Comparison of ENCODE assay signal across 2 cellular contexts in the genomic region with DNA sequence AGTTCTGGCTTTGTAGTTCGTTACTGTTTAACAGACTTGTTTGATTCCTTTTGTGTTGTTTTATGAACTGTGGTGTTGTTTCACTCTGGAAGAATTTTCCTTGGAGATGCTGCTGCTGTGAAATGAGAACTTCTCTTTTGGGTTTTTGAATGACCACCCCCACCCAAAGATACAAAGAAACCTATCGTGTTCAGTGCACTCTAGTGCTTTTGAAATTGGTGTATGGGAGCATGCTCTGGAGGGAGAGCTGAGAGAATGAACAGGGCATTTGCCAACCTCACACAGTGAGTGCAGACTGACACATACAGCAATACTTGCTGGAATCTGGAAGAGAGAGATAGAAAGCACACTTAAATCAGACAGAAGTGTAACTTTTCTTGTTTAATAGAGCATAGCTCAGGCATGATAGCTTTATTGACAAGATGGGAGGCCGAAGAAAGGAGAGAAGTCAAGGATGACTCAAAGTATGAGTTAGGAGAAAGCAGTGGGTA.
TF ChIP-seq lines count a peak whose summit lies in the region.

No MANE protein-coding gene starts in this region.

TF ChIP-seq in GM23338, 12 proteins besides CTCF, POLR2A, EP300 and RAD21 (continued from another document):
- TF ChIP-seq, protein P1, sequence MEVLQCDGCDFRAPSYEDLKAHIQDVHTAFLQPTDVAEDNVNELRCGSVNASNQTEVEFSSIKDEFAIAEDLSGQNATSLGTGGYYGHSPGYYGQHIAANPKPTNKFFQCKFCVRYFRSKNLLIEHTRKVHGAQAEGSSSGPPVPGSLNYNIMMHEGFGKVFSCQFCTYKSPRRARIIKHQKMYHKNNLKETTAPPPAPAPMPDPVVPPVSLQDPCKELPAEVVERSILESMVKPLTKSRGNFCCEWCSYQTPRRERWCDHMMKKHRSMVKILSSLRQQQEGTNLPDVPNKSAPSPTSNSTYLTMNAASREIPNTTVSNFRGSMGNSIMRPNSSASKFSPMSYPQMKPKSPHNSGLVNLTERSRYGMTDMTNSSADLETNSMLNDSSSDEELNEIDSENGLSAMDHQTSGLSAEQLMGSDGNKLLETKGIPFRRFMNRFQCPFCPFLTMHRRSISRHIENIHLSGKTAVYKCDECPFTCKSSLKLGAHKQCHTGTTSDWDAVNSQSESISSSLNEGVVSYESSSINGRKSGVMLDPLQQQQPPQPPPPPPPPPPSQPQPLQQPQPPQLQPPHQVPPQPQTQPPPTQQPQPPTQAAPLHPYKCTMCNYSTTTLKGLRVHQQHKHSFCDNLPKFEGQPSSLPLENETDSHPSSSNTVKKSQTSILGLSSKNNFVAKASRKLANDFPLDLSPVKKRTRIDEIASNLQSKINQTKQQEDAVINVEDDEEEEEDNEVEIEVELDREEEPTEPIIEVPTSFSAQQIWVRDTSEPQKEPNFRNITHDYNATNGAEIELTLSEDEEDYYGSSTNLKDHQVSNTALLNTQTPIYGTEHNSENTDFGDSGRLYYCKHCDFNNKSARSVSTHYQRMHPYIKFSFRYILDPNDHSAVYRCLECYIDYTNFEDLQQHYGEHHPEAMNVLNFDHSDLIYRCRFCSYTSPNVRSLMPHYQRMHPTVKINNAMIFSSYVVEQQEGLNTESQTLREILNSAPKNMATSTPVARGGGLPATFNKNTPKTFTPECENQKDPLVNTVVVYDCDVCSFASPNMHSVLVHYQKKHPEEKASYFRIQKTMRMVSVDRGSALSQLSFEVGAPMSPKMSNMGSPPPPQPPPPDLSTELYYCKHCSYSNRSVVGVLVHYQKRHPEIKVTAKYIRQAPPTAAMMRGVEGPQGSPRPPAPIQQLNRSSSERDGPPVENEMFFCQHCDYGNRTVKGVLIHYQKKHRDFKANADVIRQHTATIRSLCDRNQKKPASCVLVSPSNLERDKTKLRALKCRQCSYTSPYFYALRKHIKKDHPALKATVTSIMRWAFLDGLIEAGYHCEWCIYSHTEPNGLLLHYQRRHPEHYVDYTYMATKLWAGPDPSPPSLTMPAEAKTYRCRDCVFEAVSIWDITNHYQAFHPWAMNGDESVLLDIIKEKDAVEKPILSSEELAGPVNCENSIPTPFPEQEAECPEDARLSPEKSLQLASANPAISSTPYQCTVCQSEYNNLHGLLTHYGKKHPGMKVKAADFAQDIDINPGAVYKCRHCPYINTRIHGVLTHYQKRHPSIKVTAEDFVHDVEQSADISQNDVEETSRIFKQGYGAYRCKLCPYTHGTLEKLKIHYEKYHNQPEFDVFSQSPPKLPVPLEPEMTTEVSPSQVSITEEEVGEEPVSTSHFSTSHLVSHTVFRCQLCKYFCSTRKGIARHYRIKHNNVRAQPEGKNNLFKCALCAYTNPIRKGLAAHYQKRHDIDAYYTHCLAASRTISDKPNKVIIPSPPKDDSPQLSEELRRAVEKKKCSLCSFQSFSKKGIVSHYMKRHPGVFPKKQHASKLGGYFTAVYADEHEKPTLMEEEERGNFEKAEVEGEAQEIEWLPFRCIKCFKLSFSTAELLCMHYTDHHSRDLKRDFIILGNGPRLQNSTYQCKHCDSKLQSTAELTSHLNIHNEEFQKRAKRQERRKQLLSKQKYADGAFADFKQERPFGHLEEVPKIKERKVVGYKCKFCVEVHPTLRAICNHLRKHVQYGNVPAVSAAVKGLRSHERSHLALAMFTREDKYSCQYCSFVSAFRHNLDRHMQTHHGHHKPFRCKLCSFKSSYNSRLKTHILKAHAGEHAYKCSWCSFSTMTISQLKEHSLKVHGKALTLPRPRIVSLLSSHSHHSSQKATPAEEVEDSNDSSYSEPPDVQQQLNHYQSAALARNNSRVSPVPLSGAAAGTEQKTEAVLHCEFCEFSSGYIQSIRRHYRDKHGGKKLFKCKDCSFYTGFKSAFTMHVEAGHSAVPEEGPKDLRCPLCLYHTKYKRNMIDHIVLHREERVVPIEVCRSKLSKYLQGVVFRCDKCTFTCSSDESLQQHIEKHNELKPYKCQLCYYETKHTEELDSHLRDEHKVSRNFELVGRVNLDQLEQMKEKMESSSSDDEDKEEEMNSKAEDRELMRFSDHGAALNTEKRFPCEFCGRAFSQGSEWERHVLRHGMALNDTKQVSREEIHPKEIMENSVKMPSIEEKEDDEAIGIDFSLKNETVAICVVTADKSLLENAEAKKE (CRISPR knock-in tag; IDR thresholded peaks at IDR 0.05) = no peak
- TF ChIP-seq JUNB (IDR thresholded peaks at IDR 0.05; ENCODE audit: unreplicated experiment) (no peak), ZNF331 (CRISPR knock-in tag; IDR thresholded peaks at IDR 0.05; ENCODE audit: low read depth) (no peak), STAT1 (IDR thresholded peaks at IDR 0.05; ENCODE audit: unreplicated experiment) (no peak)
- TF ChIP-seq, protein P2, sequence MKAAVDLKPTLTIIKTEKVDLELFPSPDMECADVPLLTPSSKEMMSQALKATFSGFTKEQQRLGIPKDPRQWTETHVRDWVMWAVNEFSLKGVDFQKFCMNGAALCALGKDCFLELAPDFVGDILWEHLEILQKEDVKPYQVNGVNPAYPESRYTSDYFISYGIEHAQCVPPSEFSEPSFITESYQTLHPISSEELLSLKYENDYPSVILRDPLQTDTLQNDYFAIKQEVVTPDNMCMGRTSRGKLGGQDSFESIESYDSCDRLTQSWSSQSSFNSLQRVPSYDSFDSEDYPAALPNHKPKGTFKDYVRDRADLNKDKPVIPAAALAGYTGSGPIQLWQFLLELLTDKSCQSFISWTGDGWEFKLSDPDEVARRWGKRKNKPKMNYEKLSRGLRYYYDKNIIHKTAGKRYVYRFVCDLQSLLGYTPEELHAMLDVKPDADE (IDR thresholded peaks at IDR 0.05) = no peak
- TF ChIP-seq, protein P3, sequence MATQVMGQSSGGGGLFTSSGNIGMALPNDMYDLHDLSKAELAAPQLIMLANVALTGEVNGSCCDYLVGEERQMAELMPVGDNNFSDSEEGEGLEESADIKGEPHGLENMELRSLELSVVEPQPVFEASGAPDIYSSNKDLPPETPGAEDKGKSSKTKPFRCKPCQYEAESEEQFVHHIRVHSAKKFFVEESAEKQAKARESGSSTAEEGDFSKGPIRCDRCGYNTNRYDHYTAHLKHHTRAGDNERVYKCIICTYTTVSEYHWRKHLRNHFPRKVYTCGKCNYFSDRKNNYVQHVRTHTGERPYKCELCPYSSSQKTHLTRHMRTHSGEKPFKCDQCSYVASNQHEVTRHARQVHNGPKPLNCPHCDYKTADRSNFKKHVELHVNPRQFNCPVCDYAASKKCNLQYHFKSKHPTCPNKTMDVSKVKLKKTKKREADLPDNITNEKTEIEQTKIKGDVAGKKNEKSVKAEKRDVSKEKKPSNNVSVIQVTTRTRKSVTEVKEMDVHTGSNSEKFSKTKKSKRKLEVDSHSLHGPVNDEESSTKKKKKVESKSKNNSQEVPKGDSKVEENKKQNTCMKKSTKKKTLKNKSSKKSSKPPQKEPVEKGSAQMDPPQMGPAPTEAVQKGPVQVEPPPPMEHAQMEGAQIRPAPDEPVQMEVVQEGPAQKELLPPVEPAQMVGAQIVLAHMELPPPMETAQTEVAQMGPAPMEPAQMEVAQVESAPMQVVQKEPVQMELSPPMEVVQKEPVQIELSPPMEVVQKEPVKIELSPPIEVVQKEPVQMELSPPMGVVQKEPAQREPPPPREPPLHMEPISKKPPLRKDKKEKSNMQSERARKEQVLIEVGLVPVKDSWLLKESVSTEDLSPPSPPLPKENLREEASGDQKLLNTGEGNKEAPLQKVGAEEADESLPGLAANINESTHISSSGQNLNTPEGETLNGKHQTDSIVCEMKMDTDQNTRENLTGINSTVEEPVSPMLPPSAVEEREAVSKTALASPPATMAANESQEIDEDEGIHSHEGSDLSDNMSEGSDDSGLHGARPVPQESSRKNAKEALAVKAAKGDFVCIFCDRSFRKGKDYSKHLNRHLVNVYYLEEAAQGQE (IDR thresholded peaks at IDR 0.05; ENCODE audit: unreplicated experiment) = no peak
TF ChIP-seq in GM23338: peak in this region for 0.

TF ChIP-seq in SK-N-SH treated with all-trans-retinoic acid at 6 μM for 48 hours, 23 proteins besides CTCF, POLR2A, EP300 and RAD21 (continued from another document):
- TF ChIP-seq, protein P4, sequence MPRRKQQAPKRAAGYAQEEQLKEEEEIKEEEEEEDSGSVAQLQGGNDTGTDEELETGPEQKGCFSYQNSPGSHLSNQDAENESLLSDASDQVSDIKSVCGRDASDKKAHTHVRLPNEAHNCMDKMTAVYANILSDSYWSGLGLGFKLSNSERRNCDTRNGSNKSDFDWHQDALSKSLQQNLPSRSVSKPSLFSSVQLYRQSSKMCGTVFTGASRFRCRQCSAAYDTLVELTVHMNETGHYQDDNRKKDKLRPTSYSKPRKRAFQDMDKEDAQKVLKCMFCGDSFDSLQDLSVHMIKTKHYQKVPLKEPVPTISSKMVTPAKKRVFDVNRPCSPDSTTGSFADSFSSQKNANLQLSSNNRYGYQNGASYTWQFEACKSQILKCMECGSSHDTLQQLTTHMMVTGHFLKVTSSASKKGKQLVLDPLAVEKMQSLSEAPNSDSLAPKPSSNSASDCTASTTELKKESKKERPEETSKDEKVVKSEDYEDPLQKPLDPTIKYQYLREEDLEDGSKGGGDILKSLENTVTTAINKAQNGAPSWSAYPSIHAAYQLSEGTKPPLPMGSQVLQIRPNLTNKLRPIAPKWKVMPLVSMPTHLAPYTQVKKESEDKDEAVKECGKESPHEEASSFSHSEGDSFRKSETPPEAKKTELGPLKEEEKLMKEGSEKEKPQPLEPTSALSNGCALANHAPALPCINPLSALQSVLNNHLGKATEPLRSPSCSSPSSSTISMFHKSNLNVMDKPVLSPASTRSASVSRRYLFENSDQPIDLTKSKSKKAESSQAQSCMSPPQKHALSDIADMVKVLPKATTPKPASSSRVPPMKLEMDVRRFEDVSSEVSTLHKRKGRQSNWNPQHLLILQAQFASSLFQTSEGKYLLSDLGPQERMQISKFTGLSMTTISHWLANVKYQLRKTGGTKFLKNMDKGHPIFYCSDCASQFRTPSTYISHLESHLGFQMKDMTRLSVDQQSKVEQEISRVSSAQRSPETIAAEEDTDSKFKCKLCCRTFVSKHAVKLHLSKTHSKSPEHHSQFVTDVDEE (CRISPR knock-in tag; IDR thresholded peaks at IDR 0.05) = no peak
- TF ChIP-seq, protein P5, sequence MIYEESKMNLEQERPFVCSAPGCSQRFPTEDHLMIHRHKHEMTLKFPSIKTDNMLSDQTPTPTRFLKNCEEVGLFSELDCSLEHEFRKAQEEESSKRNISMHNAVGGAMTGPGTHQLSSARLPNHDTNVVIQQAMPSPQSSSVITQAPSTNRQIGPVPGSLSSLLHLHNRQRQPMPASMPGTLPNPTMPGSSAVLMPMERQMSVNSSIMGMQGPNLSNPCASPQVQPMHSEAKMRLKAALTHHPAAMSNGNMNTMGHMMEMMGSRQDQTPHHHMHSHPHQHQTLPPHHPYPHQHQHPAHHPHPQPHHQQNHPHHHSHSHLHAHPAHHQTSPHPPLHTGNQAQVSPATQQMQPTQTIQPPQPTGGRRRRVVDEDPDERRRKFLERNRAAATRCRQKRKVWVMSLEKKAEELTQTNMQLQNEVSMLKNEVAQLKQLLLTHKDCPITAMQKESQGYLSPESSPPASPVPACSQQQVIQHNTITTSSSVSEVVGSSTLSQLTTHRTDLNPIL (CRISPR knock-in tag; IDR thresholded peaks at IDR 0.05; ENCODE audit: low read depth) = no peak
- TF ChIP-seq, protein P6, sequence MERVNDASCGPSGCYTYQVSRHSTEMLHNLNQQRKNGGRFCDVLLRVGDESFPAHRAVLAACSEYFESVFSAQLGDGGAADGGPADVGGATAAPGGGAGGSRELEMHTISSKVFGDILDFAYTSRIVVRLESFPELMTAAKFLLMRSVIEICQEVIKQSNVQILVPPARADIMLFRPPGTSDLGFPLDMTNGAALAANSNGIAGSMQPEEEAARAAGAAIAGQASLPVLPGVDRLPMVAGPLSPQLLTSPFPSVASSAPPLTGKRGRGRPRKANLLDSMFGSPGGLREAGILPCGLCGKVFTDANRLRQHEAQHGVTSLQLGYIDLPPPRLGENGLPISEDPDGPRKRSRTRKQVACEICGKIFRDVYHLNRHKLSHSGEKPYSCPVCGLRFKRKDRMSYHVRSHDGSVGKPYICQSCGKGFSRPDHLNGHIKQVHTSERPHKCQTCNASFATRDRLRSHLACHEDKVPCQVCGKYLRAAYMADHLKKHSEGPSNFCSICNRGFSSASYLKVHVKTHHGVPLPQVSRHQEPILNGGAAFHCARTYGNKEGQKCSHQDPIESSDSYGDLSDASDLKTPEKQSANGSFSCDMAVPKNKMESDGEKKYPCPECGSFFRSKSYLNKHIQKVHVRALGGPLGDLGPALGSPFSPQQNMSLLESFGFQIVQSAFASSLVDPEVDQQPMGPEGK (CRISPR knock-in tag; IDR thresholded peaks at IDR 0.05; ENCODE audit: borderline replicate concordance) = no peak
- TF ChIP-seq ZFP30 (CRISPR knock-in tag; IDR thresholded peaks at IDR 0.05) (no peak), ZNF565 (CRISPR knock-in tag; conservative IDR thresholded peaks at IDR 0.05; ENCODE audit: low read depth) (no peak), CSDC2 (CRISPR knock-in tag; IDR thresholded peaks at IDR 0.05) (no peak), PPARA (CRISPR knock-in tag; IDR thresholded peaks at IDR 0.05; ENCODE audit: borderline replicate concordance) (no peak), ESRRG (CRISPR knock-in tag; IDR thresholded peaks at IDR 0.05) (no peak), ARNTL (CRISPR knock-in tag; IDR thresholded peaks at IDR 0.05; ENCODE audit: borderline replicate concordance, low read depth) (no peak), SNAI2 (CRISPR knock-in tag; IDR thresholded peaks at IDR 0.05) (no peak), TOX (CRISPR knock-in tag; IDR thresholded peaks at IDR 0.05; ENCODE audit: borderline replicate concordance) (no peak), GLIS3 (CRISPR knock-in tag; IDR thresholded peaks at IDR 0.05) (no peak)
